Comparison of ENCODE assay signal across 12 cellular contexts in the genomic region with DNA sequence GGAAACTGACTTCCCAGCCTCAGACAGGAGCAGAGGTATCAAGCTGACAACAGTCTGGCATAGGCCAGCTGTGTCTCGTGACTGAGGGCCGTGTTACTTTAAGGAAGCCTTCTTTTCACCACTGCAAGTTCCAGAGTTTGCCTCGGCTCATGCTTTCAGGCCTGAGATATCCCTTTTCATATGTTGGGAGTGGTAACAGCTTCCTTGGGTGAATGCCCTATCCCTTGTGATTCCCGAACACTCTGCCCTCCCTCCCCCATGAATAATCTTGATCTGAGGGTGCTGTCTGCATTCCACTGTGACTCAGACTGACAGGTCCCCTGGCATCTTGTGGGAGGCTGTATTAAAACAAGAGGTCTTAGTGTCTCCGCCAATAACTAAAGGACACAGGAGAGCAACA. TPM values are rescaled to one million over a fixed set of nuclear protein-coding genes. Genes with fewer than 3 reads are reported as not detected.
DNase-seq lines count a peak whose midpoint lies in the region; ATAC-seq, FAIRE-seq and TF ChIP-seq lines count a peak whose summit lies in the region.
"Had no signal": no experiment of that assay in that cellular context is flagged by ENCODE, and none has a peak within 500 bp of the region (broad histone marks: within the 10 kb centered on the region; RNA-seq: fewer than 3 reads in every experiment).

No MANE protein-coding gene starts in this region.

- no peak overlapping the region for H4K8ac ChIP-seq in mesenchymal stem cell (ENCODE audit: low read length)

- no peak overlapping the region for H2BK15ac ChIP-seq in mesenchymal stem cell (ENCODE audit: low read depth, poor library complexity, severe bottlenecking)

- H3K36me3 ChIP-seq in mesenchymal stem cell (ENCODE audit: control insufficient read depth in 1 of 2, insufficient read depth in 2 of 2, low read depth in 1 of 2, low read length in 2 of 2): no peaks in the 10 kb centered on the region
- no peaks in the 10 kb centered on the region for H3K36me3 ChIP-seq in kidney (ENCODE audit: control insufficient read depth in 1 of 2, insufficient read depth in 2 of 2, low read length in 2 of 2)
- H3K36me3 ChIP-seq in thyroid gland: no peaks in the 10 kb centered on the region
- H3K36me3 ChIP-seq: BLaER1 had no signal

- no peak overlapping the region for H3K4me3 ChIP-seq in mesenchymal stem cell (ENCODE audit: insufficient read depth in 1 of 2, low read depth in 1 of 2, low read length in 2 of 2)
- no peak overlapping the region for H3K4me3 ChIP-seq in kidney (ENCODE audit: low read length in 2 of 2)
- H3K4me3 ChIP-seq in thyroid gland (replicated peaks in 1 of 3): no peak overlapping the region
- H3K4me3 ChIP-seq: BLaER1 had no signal

- ATAC-seq in GM19395 (IDR thresholded peaks at IDR 0.05; ENCODE audit: unreplicated experiment): no peak

- peaks cover 0 to 3% of the 10 kb centered on the region in 2 experiments for H3K27me3 ChIP-seq in mesenchymal stem cell (ENCODE audit: control insufficient read depth in 1 of 2, insufficient read depth in 1 of 2, low read length in 2 of 2)
- H3K27me3 ChIP-seq in thyroid gland: no peaks in the 10 kb centered on the region
- H3K27me3 ChIP-seq: BLaER1 had no signal

- intact Hi-C loops in kidney (cut with DNase I): no loop called here
- intact Hi-C loops in thyroid gland (cut with DNase I): no loop called here

- H3K9ac ChIP-seq in mesenchymal stem cell (ENCODE audit: low read length) (peak overlapping the region; percentile 36), kidney (ENCODE audit: low read length in 2 of 2) (no peak overlapping the region)
- H3K9ac ChIP-seq: BLaER1 had no signal

- H3K4me1 ChIP-seq in mesenchymal stem cell (ENCODE audit: control insufficient read depth, insufficient read depth, low read depth, low read length) (no peaks in the 10 kb centered on the region), kidney (ENCODE audit: control insufficient read depth in 1 of 2, insufficient read depth in 1 of 2, low read depth in 1 of 2, low read length in 2 of 2) (peaks cover 4 to 13% of the 10 kb centered on the region in 2 donors), thyroid gland (no peaks in the 10 kb centered on the region)

- H4K91ac ChIP-seq in mesenchymal stem cell (ENCODE audit: low read length): no peak overlapping the region

- no peak overlapping the region for H3K4ac ChIP-seq in mesenchymal stem cell (ENCODE audit: low read depth in 1 of 2, low read length in 2 of 2)

- no peak overlapping the region for H2AFZ ChIP-seq in mesenchymal stem cell (ENCODE audit: low read depth, low read length)

- no peak overlapping the region for H3K18ac ChIP-seq in mesenchymal stem cell (ENCODE audit: low read depth in 1 of 2, low read length in 2 of 2)

- no peak overlapping the region for H2BK5ac ChIP-seq in mesenchymal stem cell (ENCODE audit: low read depth, low read length, poor library complexity, severe bottlenecking)

- H3K27ac ChIP-seq in epithelial cell of prostate (peak overlapping the region; percentile 24), mesenchymal stem cell (ENCODE audit: low read length, poor library complexity, severe bottlenecking) (no peak overlapping the region), substantia nigra (ENCODE audit: low read depth, low read length, poor library complexity, severe bottlenecking) (no peak overlapping the region), kidney (ENCODE audit: low read depth in 2 of 2, low read length in 2 of 2) (no peak overlapping the region), thyroid gland (no peak overlapping the region)

- H3K4me2 ChIP-seq in mesenchymal stem cell (ENCODE audit: low read length, poor library complexity, severe bottlenecking): no peak overlapping the region
- H3K4me2 ChIP-seq: BLaER1 had no signal

- H3K14ac ChIP-seq in mesenchymal stem cell (ENCODE audit: low read length in 2 of 2): no peak overlapping the region

- no peak overlapping the region for H2AK5ac ChIP-seq in mesenchymal stem cell (ENCODE audit: low read length, severe bottlenecking)

- no peak for TF ChIP-seq POLR2A in thyroid gland (IDR thresholded peaks at IDR 0.05)

- WGBS in mesenchymal stem cell: 66% methylated on average over 4 of the region's 5 CpGs
- 43 to 59% methylated on average over 5 of the region's 5 CpGs for WGBS in thyroid gland, 2 donors

- TF ChIP-seq CTCF in kidney (IDR thresholded peaks at IDR 0.05; ENCODE audit: borderline replicate concordance, extremely low read depth, insufficient read depth) (no peak), thyroid gland (IDR thresholded peaks at IDR 0.05) (no peak)

- no peak overlapping the region for H2BK120ac ChIP-seq in mesenchymal stem cell (ENCODE audit: low read depth, low read length)

- H3K9me3 ChIP-seq in mesenchymal stem cell (ENCODE audit: control insufficient read depth, low read length) (no peaks in the 10 kb centered on the region), kidney (ENCODE audit: control insufficient read depth in 1 of 2, low read length in 2 of 2) (no peaks in the 10 kb centered on the region), thyroid gland (no peaks in the 10 kb centered on the region)

- no peaks in the 10 kb centered on the region for H3K79me1 ChIP-seq in mesenchymal stem cell (replicated peaks; ENCODE audit: low read length, poor library complexity, severe bottlenecking)

- peak; percentile 56 for DNase-seq in AG20443 (ENCODE audit: low spot score)
- DNase-seq in LoVo (ENCODE audit: low spot score): peak; percentile 46
- no peak for DNase-seq in epithelial cell of prostate (ENCODE audit: low read depth, low spot score)
- peak; percentile 10 for DNase-seq in mesenchymal stem cell
- DNase-seq in substantia nigra (lab: John Stamatoyannopoulos, UW): no peak
- DNase-seq in kidney: no peak
- DNase-seq in thyroid gland: no peak
- DNase-seq: Kasumi-1; NCI-H446; stimulated activated naive CD4-positive, alpha-beta T cell treated with Interleukin-2 at 50 U/mL for 16 hours had no signal

- no peak for FAIRE-seq in kidney (lab: Jason Lieb, UNC)

- H2BK12ac ChIP-seq in mesenchymal stem cell (ENCODE audit: low read length in 2 of 2): no peak overlapping the region

- no peak overlapping the region for H3K23ac ChIP-seq in mesenchymal stem cell (ENCODE audit: low read length in 2 of 2)

RNA-seq across cellular contexts. Expression of gene ARL15, which starts 49.7 kb away (rescaled TPM):
- 13.9 TPM for polyA plus RNA-seq in mesenchymal stem cell (2013, experiment 1 of 2)
- 14.1 TPM for polyA plus RNA-seq in mesenchymal stem cell (2013, experiment 2 of 2)
- total RNA-seq in kidney (36.6 TPM), thyroid gland (10 to 100 TPM; 23.2 to 39.0 (median 29.5) TPM)
- 21.1 TPM for polyA plus RNA-seq in kidney (ENCODE audit: insufficient read depth, low read depth, low replicate concordance)

Comparison
In these comparisons a context has a peak if more than half of its experiments do, and no peak if none do; other contexts are left out.
1. DNase-seq: peak in AG20443 (single experiment), LoVo (single experiment) and mesenchymal stem cell (single experiment); none in epithelial cell of prostate (single experiment), substantia nigra (0 of 49), kidney (single experiment) and thyroid gland (0 of 2).